ENCODE assay signal across 1 cellular context in the genomic region with DNA sequence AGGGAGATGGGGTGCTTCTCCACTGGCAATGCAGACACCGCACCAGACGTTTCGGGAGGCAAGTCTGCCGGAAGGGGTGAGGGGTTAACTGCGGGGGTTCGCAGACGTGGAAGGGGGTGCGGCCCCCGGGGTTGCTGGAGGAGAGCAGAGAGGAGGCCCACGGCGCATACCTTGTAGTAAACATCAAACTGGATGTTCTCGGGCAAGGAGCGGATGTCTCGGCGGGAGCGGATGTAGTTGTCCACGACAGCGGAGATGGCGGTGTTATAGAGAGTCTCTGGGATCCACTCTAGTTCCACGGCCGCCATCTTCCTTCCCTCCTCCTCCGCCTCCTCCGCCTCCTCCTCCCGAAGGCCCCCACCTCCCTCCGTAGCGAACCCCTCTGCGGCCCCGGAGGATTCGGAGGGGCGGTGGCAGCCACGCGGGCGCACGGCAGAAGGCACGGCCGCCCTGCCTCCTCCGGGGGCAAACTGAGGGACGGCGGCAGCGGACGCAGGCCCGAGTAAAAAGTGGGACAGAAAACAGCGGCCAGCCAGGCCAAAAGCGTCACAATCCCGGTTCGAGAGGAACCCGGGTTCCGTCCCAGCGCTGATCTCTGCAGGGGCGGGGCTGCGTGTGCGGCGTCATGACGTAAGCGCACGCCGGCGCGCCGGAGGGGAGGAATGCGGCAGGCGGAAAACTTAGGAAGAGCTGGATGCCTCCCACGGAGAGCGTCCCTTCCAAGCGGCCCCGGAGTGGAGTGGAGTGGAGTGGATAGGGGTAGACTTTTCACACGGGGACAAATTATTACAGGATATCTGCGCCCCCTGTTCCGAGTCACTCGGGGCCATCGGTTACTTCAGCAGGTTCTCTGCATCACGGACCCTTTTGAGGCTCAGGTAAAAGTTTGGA.
TF ChIP-seq lines count a peak whose summit lies in the region.

A gene with protein sequence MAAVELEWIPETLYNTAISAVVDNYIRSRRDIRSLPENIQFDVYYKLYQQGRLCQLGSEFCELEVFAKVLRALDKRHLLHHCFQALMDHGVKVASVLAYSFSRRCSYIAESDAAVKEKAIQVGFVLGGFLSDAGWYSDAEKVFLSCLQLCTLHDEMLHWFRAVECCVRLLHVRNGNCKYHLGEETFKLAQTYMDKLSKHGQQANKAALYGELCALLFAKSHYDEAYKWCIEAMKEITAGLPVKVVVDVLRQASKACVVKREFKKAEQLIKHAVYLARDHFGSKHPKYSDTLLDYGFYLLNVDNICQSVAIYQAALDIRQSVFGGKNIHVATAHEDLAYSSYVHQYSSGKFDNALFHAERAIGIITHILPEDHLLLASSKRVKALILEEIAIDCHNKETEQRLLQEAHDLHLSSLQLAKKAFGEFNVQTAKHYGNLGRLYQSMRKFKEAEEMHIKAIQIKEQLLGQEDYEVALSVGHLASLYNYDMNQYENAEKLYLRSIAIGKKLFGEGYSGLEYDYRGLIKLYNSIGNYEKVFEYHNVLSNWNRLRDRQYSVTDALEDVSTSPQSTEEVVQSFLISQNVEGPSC (minus strand): TSS at position 619 of the 891 bp plus-strand sequence. CDS start 311 bp downstream, at position 308.

TF ChIP-seq in IMR-90, 13 proteins besides CTCF, POLR2A, EP300 and RAD21:
- TF ChIP-seq, protein P1, sequence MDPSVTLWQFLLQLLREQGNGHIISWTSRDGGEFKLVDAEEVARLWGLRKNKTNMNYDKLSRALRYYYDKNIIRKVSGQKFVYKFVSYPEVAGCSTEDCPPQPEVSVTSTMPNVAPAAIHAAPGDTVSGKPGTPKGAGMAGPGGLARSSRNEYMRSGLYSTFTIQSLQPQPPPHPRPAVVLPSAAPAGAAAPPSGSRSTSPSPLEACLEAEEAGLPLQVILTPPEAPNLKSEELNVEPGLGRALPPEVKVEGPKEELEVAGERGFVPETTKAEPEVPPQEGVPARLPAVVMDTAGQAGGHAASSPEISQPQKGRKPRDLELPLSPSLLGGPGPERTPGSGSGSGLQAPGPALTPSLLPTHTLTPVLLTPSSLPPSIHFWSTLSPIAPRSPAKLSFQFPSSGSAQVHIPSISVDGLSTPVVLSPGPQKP (IDR thresholded peaks at IDR 0.05; ENCODE audit: borderline replicate concordance, low read depth, low read length), result no peak
- TF ChIP-seq SMC3 (IDR thresholded peaks at IDR 0.05; ENCODE audit: low read depth, low read length) (no peak), NFE2L2 (IDR thresholded peaks at IDR 0.05; ENCODE audit: low read depth, low read length) (no peak), RCOR1 (IDR thresholded peaks at IDR 0.05; ENCODE audit: insufficient replicate concordance, low read length) (no peak), MAZ (IDR thresholded peaks at IDR 0.05; ENCODE audit: borderline replicate concordance, low read depth, low read length) (peak; percentile 96; the same call in 1 of the 2 replicates), CHD1 (IDR thresholded peaks at IDR 0.05; ENCODE audit: low read depth, low read length) (no peak), FOS (IDR thresholded peaks at IDR 0.05; ENCODE audit: low read depth, low read length) (no peak), CEBPB (IDR thresholded peaks at IDR 0.05; ENCODE audit: low read depth, low read length) (0 out of 2 replicates have a peak, but pooled peaks have one; percentile 25), MXI1 (IDR thresholded peaks at IDR 0.05; ENCODE audit: borderline replicate concordance, low read depth, low read length) (peak; percentile 75)
- TF ChIP-seq, protein P2, sequence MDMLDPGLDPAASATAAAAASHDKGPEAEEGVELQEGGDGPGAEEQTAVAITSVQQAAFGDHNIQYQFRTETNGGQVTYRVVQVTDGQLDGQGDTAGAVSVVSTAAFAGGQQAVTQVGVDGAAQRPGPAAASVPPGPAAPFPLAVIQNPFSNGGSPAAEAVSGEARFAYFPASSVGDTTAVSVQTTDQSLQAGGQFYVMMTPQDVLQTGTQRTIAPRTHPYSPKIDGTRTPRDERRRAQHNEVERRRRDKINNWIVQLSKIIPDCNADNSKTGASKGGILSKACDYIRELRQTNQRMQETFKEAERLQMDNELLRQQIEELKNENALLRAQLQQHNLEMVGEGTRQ (IDR thresholded peaks at IDR 0.05; ENCODE audit: low read depth, low read length), result no peak
